In the genomic region with DNA sequence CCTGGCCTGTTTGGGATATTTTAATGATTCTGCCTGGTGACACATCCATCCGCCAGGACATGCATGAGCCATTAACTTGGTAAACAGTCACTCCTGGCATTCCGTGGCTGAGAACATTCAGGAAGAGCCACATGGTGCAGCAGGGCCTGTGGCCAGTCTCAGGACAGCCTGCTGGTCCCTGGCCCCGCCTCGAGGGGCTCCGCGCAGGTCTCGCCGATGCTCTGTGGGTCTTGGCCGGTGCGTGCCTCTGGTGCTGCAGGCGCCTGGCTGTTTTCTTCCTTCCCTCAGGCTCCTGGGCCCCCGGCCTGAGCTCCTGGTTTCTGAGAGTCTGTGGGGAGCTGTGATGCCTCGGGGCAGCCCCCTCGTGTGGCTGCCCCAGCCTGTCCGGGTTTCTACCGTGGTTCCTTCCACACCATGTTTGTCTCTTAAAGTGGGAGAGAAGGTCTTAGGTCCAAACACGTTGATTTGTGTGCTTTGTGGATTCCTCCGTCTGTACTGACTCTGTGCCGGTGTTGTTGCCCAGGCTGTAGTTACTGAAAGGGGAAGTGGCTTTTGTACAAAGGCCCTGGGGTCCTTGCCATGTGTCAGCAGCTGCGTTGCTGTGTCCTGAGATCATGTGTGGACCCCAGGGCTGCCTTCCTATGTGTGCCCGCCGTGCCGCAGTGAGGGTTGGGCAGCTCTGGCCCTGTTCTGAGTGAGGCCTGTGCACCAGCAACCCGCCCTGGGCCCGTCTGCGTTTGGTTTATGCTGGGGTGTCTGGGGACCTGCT, we compare ENCODE assay signal across 10 cellular contexts. TPM values are rescaled to one million over a fixed set of nuclear protein-coding genes. Genes with fewer than 3 reads are reported as not detected.
DNase-seq lines count a peak whose midpoint lies in the region; ATAC-seq and TF ChIP-seq lines count a peak whose summit lies in the region.
"Had no signal": no experiment of that assay in that cellular context is flagged by ENCODE, and none has a peak within 500 bp of the region (broad histone marks: within the 10 kb centered on the region; RNA-seq: fewer than 3 reads in every experiment).

No MANE protein-coding gene starts in this region.

- CTCF ChIA-PET in activated naive CD4-positive, alpha-beta T cell treated with anti-CD3 and anti-CD28 coated beads, Interleukin-2, amount 10 ng/mL, durations not matched to agents 7 days and 5 days (lab: Charles Lee), result interaction anchor here (0.7 to 1.9 kb wide), 2 partner anchors 16 to 198 kb away, joined by 3 to 6 read pairs; no protein-coding TSS in a partner anchor
- CTCF ChIA-PET in SK-N-SH (lab: Yijun Ruan, JAX), result interaction anchor here (2.0 to 3.8 kb wide), 3 partner anchors 14 to 43 kb away, joined by 5 to 16 read pairs (median 13); no protein-coding TSS in a partner anchor

- no peaks in the 10 kb centered on the region for H3K9me2 ChIP-seq in SK-N-SH

- H3K27me3 ChIP-seq in foreskin keratinocyte (no peaks in the 10 kb centered on the region), thymus (ENCODE audit: control insufficient read depth, insufficient read depth) (no peaks in the 10 kb centered on the region), SK-N-SH (ENCODE audit: insufficient read depth) (no peaks in the 10 kb centered on the region)

- H2AFZ ChIP-seq in SK-N-SH (ENCODE audit: low read depth), result no peak overlapping the region

- TF ChIP-seq RAD21 in SK-N-SH (IDR thresholded peaks at IDR 0.05; ENCODE audit: low read length), result no peak

- POLR2A ChIA-PET in SK-N-SH (lab: Yijun Ruan, JAX), result interaction anchor here (0.6 kb wide), 1 partner anchor 138 kb away, joined by 7 read pairs; no protein-coding TSS in a partner anchor

- H3K27me3 Mint-ChIP-seq in activated naive CD4-positive, alpha-beta T cell treated with anti-CD3 and anti-CD28 coated beads, Interleukin-2, amount 10 ng/mL, durations not matched to agents 7 days and 5 days, result no peaks in the 10 kb centered on the region
- H3K27me3 Mint-ChIP-seq in osteocyte (ENCODE audit: unreplicated experiment), result no peaks in the 10 kb centered on the region

- H3K4me3 ChIP-seq in thymus (ENCODE audit: low read length) (peak overlapping the region; percentile 26), SK-N-SH (ENCODE audit: low read depth in 2 of 2, low read length in 1 of 2) (no peak overlapping the region)

- peaks cover 49% of the 10 kb centered on the region for H3K4me1 Mint-ChIP-seq in activated naive CD4-positive, alpha-beta T cell treated with anti-CD3 and anti-CD28 coated beads, Interleukin-2, amount 10 ng/mL, durations not matched to agents 7 days and 5 days
- H3K4me1 Mint-ChIP-seq in osteocyte (ENCODE audit: unreplicated experiment), result peaks cover 18% of the 10 kb centered on the region

- 0 out of 2 replicates have a peak, but pooled peaks cover 23% of the 10 kb centered on the region for H4K20me1 ChIP-seq in SK-N-SH (ENCODE audit: insufficient read depth)

- no peak for TF ChIP-seq CTCF in foreskin keratinocyte (conservative IDR thresholded peaks at IDR 0.05)
- no peak for TF ChIP-seq CTCF in osteocyte (IDR thresholded peaks at IDR 0.05)
- TF ChIP-seq CTCF in SK-N-SH (IDR thresholded peaks at IDR 0.05), result no peak

- no peak overlapping the region for H3K4me2 ChIP-seq in SK-N-SH

- H3K36me3 Mint-ChIP-seq in activated naive CD4-positive, alpha-beta T cell treated with anti-CD3 and anti-CD28 coated beads, Interleukin-2, amount 10 ng/mL, durations not matched to agents 7 days and 5 days, result peaks cover 24% of the 10 kb centered on the region
- H3K36me3 Mint-ChIP-seq in osteocyte (ENCODE audit: unreplicated experiment), result no peaks in the 10 kb centered on the region

- H3K27ac ChIP-seq in foreskin keratinocyte (peak overlapping the region; percentile 7), thymus (ENCODE audit: low read depth) (peak overlapping the region; percentile 97), SK-N-SH (ENCODE audit: low read depth in 2 of 2, low read length in 1 of 2) (no peak overlapping the region; a peak in 1 of 4 replicates)

- H3K9ac ChIP-seq in SK-N-SH, result no peak overlapping the region

- no peaks in the 10 kb centered on the region for H3K9me3 Mint-ChIP-seq in activated naive CD4-positive, alpha-beta T cell treated with anti-CD3 and anti-CD28 coated beads, Interleukin-2, amount 10 ng/mL, durations not matched to agents 7 days and 5 days
- H3K9me3 Mint-ChIP-seq in osteocyte (ENCODE audit: unreplicated experiment), result no peaks in the 10 kb centered on the region

- no peaks in the 10 kb centered on the region for H3K9me3 ChIP-seq in thymus (ENCODE audit: control insufficient read depth)
- H3K9me3 ChIP-seq in SK-N-SH, result no peaks in the 10 kb centered on the region

- H3K4me1 ChIP-seq in foreskin keratinocyte (peaks cover 14% of the 10 kb centered on the region), thymus (ENCODE audit: control insufficient read depth, insufficient read depth, low read length) (peaks cover 39% of the 10 kb centered on the region), SK-N-SH (ENCODE audit: control insufficient read depth in 1 of 2, insufficient read depth in 2 of 2, low read depth in 1 of 2, low read length in 1 of 2) (peaks cover 4 to 34% of the 10 kb centered on the region in 2 experiments; a peak in 1 of 4 replicates)

- DNase-seq in activated naive CD4-positive, alpha-beta T cell treated with anti-CD3 and anti-CD28 coated beads, Interleukin-2, amount 10 ng/mL, durations not matched to agents 7 days and 5 days, result no peak
- no peak for DNase-seq in activated naive CD4-positive, alpha-beta T cell (lab: John Stamatoyannopoulos, UW)
- DNase-seq in SKM-1 treated with dmso at 0.1 percent for 144 hours (lab: John Stamatoyannopoulos, UW; ENCODE audit: unreplicated experiment) (peak; percentile 35), foreskin keratinocyte (peak in 1 of 2 donors; percentile 49), osteocyte (ENCODE audit: extremely low spot score, unreplicated experiment) (no peak), SK-N-SH (no peak)
- DNase-seq in stimulated activated naive CD4-positive, alpha-beta T cell treated with Interleukin-2 at 50 U/mL for 16 hours (lab: John Stamatoyannopoulos, UW), result no peak
- DNase-seq: SW 1271 had no signal

- H3F3A ChIP-seq in SK-N-SH (replicated peaks; ENCODE audit: insufficient read depth), result no peaks in the 10 kb centered on the region

- peaks cover 42% of the 10 kb centered on the region for H3K36me3 ChIP-seq in thymus (ENCODE audit: control insufficient read depth, insufficient read depth)
- H3K36me3 ChIP-seq in SK-N-SH (replicated peaks in 1 of 2; ENCODE audit: control insufficient read depth in 1 of 2, insufficient read depth in 2 of 2, low read length in 1 of 2), result peaks cover 0 to 36% of the 10 kb centered on the region in 2 experiments

- H3K27ac Mint-ChIP-seq in activated naive CD4-positive, alpha-beta T cell treated with anti-CD3 and anti-CD28 coated beads, Interleukin-2, amount 10 ng/mL, durations not matched to agents 7 days and 5 days, result peak overlapping the region; percentile 98
- H3K27ac Mint-ChIP-seq in osteocyte (ENCODE audit: unreplicated experiment), result no peak overlapping the region

- peak overlapping the region; percentile 80 for H3K4me3 Mint-ChIP-seq in activated naive CD4-positive, alpha-beta T cell treated with anti-CD3 and anti-CD28 coated beads, Interleukin-2, amount 10 ng/mL, durations not matched to agents 7 days and 5 days
- H3K4me3 Mint-ChIP-seq in osteocyte (ENCODE audit: unreplicated experiment), result no peak overlapping the region

- TF ChIP-seq EP300 in SK-N-SH (IDR thresholded peaks at IDR 0.05; ENCODE audit: borderline replicate concordance in 1 of 2, low read depth in 1 of 2, low read length in 1 of 2), result no peak

- H3K79me2 ChIP-seq in SK-N-SH (ENCODE audit: insufficient read depth), result peaks cover 55% of the 10 kb centered on the region

- no peak for ATAC-seq in foreskin keratinocyte
- ATAC-seq: left lobe of liver had no signal

- 44% methylated on average over 26 of the region's 26 CpGs for WGBS in thymus
- 85% methylated on average over 12 of the region's 26 CpGs for WGBS in SK-N-SH (ENCODE audit: low lambda C conversion rate)

TF ChIP-seq in SK-N-SH, 30 proteins besides CTCF, POLR2A, EP300 and RAD21 (continues in another document):
- TF ChIP-seq YY1 (IDR thresholded peaks at IDR 0.05; ENCODE audit: low read depth) (no peak), RFX5 (IDR thresholded peaks at IDR 0.05; ENCODE audit: low read length) (no peak), FOSL2 (IDR thresholded peaks at IDR 0.05; ENCODE audit: borderline replicate concordance, low read depth) (no peak), TAF1 (IDR thresholded peaks at IDR 0.05; ENCODE audit: borderline replicate concordance, low read depth, low read length) (no peak)

RNA-seq across cellular contexts. Expression of a gene that starts 6.5 kb away (rescaled TPM):
- 50.7 and 52.2 TPM in 2 replicates for total RNA-seq in foreskin keratinocyte
- 63.7 and 64.5 TPM in 2 replicates for polyA plus RNA-seq in foreskin keratinocyte
- 102 TPM for polyA plus RNA-seq in thymus
- 24.3 and 25.9 TPM in 2 replicates for total RNA-seq in osteocyte
- 36.7 and 50.6 TPM in 2 replicates for polyA plus RNA-seq in SK-N-SH (2012; rRNA removed)
- polyA plus RNA-seq in SK-N-SH (2012; cell fraction: cytosol; rRNA removed), result 16.1 and 28.8 TPM in 2 replicates
- polyA plus RNA-seq in SK-N-SH (2012; cell fraction: nucleus; rRNA removed), result 246 and 320 TPM in 2 replicates

RNA-seq across cellular contexts. Expression of a gene that starts 8.6 kb away (rescaled TPM):
- total RNA-seq in foreskin keratinocyte, result 28.9 and 29.6 TPM in 2 replicates
- 34.8 and 38.3 TPM in 2 replicates for polyA plus RNA-seq in foreskin keratinocyte
- polyA plus RNA-seq in thymus, result 62.1 TPM
- total RNA-seq in osteocyte, result 23.9 and 25.0 TPM in 2 replicates
- polyA plus RNA-seq in SK-N-SH (2012; rRNA removed), result 23.3 and 26.7 TPM in 2 replicates
- polyA plus RNA-seq in SK-N-SH (2012; cell fraction: cytosol; rRNA removed), result 6.7 and 11.5 TPM in 2 replicates
- 121 and 176 TPM in 2 replicates for polyA plus RNA-seq in SK-N-SH (2012; cell fraction: nucleus; rRNA removed)

RNA-seq across cellular contexts. Expression of a gene that starts 21.7 kb away (rescaled TPM):
- total RNA-seq in foreskin keratinocyte, result 0.53 and 1.0 TPM in 2 replicates
- polyA plus RNA-seq in foreskin keratinocyte, result 0.85 and 1.8 TPM in 2 replicates
- polyA plus RNA-seq in thymus, result 1.6 TPM
- 1.5 and 1.6 TPM in 2 replicates for total RNA-seq in osteocyte
- 1.3 and 2.4 TPM in 2 replicates for polyA plus RNA-seq in SK-N-SH (2012; rRNA removed)
- polyA plus RNA-seq in SK-N-SH (2012; cell fraction: cytosol; rRNA removed), result 1.5 and 2.4 TPM in 2 replicates
- polyA plus RNA-seq in SK-N-SH (2012; cell fraction: nucleus; rRNA removed), result 7.8 and 11.2 TPM in 2 replicates

RNA-seq across cellular contexts. Expression of a gene that starts 52.6 kb away (rescaled TPM):
- 21.6 and 22.6 TPM in 2 replicates for total RNA-seq in foreskin keratinocyte
- 12.9 and 13.4 TPM in 2 replicates for polyA plus RNA-seq in foreskin keratinocyte
- 96.6 TPM for polyA plus RNA-seq in thymus
- 52.5 and 55.7 TPM in 2 replicates for total RNA-seq in osteocyte
- polyA plus RNA-seq in SK-N-SH (2012; rRNA removed), result 40.4 and 42.8 TPM in 2 replicates
- 4.9 and 9.1 TPM in 2 replicates for polyA plus RNA-seq in SK-N-SH (2012; cell fraction: cytosol; rRNA removed)
- polyA plus RNA-seq in SK-N-SH (2012; cell fraction: nucleus; rRNA removed), result 290 and 343 TPM in 2 replicates

RNA-seq across cellular contexts. Expression of a gene that starts 58.8 kb away (rescaled TPM):
- total RNA-seq in foreskin keratinocyte, result 8.3 and 11.7 TPM in 2 replicates
- 12.7 and 14.0 TPM in 2 replicates for polyA plus RNA-seq in foreskin keratinocyte
- polyA plus RNA-seq in thymus, result 61.6 TPM
- 37.7 and 38.3 TPM in 2 replicates for total RNA-seq in osteocyte
- 51.9 and 55.1 TPM in 2 replicates for polyA plus RNA-seq in SK-N-SH (2012; rRNA removed)
- 6.6 and 12.2 TPM in 2 replicates for polyA plus RNA-seq in SK-N-SH (2012; cell fraction: cytosol; rRNA removed)
- polyA plus RNA-seq in SK-N-SH (2012; cell fraction: nucleus; rRNA removed), result 513 and 740 TPM in 2 replicates

Comparison
In these comparisons a context has a peak if more than half of its experiments do, and no peak if none do; other contexts are left out.
1. H3K27ac ChIP-seq: peak in foreskin keratinocyte (single experiment) and thymus (single experiment); none in SK-N-SH (0 of 2).